In the genomic region with DNA sequence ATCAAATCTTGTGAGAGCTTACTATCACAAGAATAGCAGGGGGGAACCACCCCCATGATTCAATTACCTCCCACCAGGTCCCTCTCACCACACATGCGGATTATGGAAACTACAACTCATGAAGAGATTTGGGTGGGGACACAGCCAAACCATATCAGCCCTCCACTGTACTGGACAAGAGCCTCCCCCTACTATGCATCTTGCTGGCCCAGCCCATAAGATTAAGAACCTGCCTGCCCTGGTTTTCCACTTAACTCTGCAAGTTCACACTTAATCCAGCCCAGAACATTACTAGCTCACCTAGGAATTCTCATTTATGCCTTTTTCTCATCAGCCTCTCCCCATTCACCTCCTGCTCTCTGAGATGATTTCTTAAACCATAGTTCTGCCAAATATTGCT, we compare ENCODE assay signal across 2 cellular contexts.
TF ChIP-seq lines count a peak whose summit lies in the region.

No MANE protein-coding gene starts in this region.

TF ChIP-seq in GM23338, 12 proteins besides CTCF, POLR2A, EP300 and RAD21 (continues in another document):
- TF ChIP-seq ZNF331 (CRISPR knock-in tag; IDR thresholded peaks at IDR 0.05; ENCODE audit: low read depth) (no peak), ZNF114 (CRISPR knock-in tag; IDR thresholded peaks at IDR 0.05) (no peak), STAT1 (IDR thresholded peaks at IDR 0.05; ENCODE audit: unreplicated experiment) (no peak), NANOG (IDR thresholded peaks at IDR 0.05; ENCODE audit: borderline replicate concordance) (no peak), POLR2AphosphoS5 (IDR thresholded peaks at IDR 0.05; ENCODE audit: low read depth) (no peak), JUNB (IDR thresholded peaks at IDR 0.05; ENCODE audit: unreplicated experiment) (no peak), EZH2phosphoT487 (IDR thresholded peaks at IDR 0.05; ENCODE audit: unreplicated experiment) (no peak), CREB1 (CRISPR knock-in tag; IDR thresholded peaks at IDR 0.05; ENCODE audit: low read depth) (no peak), EZH2 (IDR thresholded peaks at IDR 0.05; ENCODE audit: low read depth, unreplicated experiment) (no peak)
- TF ChIP-seq, protein P1, sequence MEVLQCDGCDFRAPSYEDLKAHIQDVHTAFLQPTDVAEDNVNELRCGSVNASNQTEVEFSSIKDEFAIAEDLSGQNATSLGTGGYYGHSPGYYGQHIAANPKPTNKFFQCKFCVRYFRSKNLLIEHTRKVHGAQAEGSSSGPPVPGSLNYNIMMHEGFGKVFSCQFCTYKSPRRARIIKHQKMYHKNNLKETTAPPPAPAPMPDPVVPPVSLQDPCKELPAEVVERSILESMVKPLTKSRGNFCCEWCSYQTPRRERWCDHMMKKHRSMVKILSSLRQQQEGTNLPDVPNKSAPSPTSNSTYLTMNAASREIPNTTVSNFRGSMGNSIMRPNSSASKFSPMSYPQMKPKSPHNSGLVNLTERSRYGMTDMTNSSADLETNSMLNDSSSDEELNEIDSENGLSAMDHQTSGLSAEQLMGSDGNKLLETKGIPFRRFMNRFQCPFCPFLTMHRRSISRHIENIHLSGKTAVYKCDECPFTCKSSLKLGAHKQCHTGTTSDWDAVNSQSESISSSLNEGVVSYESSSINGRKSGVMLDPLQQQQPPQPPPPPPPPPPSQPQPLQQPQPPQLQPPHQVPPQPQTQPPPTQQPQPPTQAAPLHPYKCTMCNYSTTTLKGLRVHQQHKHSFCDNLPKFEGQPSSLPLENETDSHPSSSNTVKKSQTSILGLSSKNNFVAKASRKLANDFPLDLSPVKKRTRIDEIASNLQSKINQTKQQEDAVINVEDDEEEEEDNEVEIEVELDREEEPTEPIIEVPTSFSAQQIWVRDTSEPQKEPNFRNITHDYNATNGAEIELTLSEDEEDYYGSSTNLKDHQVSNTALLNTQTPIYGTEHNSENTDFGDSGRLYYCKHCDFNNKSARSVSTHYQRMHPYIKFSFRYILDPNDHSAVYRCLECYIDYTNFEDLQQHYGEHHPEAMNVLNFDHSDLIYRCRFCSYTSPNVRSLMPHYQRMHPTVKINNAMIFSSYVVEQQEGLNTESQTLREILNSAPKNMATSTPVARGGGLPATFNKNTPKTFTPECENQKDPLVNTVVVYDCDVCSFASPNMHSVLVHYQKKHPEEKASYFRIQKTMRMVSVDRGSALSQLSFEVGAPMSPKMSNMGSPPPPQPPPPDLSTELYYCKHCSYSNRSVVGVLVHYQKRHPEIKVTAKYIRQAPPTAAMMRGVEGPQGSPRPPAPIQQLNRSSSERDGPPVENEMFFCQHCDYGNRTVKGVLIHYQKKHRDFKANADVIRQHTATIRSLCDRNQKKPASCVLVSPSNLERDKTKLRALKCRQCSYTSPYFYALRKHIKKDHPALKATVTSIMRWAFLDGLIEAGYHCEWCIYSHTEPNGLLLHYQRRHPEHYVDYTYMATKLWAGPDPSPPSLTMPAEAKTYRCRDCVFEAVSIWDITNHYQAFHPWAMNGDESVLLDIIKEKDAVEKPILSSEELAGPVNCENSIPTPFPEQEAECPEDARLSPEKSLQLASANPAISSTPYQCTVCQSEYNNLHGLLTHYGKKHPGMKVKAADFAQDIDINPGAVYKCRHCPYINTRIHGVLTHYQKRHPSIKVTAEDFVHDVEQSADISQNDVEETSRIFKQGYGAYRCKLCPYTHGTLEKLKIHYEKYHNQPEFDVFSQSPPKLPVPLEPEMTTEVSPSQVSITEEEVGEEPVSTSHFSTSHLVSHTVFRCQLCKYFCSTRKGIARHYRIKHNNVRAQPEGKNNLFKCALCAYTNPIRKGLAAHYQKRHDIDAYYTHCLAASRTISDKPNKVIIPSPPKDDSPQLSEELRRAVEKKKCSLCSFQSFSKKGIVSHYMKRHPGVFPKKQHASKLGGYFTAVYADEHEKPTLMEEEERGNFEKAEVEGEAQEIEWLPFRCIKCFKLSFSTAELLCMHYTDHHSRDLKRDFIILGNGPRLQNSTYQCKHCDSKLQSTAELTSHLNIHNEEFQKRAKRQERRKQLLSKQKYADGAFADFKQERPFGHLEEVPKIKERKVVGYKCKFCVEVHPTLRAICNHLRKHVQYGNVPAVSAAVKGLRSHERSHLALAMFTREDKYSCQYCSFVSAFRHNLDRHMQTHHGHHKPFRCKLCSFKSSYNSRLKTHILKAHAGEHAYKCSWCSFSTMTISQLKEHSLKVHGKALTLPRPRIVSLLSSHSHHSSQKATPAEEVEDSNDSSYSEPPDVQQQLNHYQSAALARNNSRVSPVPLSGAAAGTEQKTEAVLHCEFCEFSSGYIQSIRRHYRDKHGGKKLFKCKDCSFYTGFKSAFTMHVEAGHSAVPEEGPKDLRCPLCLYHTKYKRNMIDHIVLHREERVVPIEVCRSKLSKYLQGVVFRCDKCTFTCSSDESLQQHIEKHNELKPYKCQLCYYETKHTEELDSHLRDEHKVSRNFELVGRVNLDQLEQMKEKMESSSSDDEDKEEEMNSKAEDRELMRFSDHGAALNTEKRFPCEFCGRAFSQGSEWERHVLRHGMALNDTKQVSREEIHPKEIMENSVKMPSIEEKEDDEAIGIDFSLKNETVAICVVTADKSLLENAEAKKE (CRISPR knock-in tag; IDR thresholded peaks at IDR 0.05) = no peak
- TF ChIP-seq, protein P2, sequence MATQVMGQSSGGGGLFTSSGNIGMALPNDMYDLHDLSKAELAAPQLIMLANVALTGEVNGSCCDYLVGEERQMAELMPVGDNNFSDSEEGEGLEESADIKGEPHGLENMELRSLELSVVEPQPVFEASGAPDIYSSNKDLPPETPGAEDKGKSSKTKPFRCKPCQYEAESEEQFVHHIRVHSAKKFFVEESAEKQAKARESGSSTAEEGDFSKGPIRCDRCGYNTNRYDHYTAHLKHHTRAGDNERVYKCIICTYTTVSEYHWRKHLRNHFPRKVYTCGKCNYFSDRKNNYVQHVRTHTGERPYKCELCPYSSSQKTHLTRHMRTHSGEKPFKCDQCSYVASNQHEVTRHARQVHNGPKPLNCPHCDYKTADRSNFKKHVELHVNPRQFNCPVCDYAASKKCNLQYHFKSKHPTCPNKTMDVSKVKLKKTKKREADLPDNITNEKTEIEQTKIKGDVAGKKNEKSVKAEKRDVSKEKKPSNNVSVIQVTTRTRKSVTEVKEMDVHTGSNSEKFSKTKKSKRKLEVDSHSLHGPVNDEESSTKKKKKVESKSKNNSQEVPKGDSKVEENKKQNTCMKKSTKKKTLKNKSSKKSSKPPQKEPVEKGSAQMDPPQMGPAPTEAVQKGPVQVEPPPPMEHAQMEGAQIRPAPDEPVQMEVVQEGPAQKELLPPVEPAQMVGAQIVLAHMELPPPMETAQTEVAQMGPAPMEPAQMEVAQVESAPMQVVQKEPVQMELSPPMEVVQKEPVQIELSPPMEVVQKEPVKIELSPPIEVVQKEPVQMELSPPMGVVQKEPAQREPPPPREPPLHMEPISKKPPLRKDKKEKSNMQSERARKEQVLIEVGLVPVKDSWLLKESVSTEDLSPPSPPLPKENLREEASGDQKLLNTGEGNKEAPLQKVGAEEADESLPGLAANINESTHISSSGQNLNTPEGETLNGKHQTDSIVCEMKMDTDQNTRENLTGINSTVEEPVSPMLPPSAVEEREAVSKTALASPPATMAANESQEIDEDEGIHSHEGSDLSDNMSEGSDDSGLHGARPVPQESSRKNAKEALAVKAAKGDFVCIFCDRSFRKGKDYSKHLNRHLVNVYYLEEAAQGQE (IDR thresholded peaks at IDR 0.05; ENCODE audit: unreplicated experiment) = no peak

TF ChIP-seq in K562, 482 proteins besides CTCF, POLR2A, EP300 and RAD21:
- TF ChIP-seq, protein P3, sequence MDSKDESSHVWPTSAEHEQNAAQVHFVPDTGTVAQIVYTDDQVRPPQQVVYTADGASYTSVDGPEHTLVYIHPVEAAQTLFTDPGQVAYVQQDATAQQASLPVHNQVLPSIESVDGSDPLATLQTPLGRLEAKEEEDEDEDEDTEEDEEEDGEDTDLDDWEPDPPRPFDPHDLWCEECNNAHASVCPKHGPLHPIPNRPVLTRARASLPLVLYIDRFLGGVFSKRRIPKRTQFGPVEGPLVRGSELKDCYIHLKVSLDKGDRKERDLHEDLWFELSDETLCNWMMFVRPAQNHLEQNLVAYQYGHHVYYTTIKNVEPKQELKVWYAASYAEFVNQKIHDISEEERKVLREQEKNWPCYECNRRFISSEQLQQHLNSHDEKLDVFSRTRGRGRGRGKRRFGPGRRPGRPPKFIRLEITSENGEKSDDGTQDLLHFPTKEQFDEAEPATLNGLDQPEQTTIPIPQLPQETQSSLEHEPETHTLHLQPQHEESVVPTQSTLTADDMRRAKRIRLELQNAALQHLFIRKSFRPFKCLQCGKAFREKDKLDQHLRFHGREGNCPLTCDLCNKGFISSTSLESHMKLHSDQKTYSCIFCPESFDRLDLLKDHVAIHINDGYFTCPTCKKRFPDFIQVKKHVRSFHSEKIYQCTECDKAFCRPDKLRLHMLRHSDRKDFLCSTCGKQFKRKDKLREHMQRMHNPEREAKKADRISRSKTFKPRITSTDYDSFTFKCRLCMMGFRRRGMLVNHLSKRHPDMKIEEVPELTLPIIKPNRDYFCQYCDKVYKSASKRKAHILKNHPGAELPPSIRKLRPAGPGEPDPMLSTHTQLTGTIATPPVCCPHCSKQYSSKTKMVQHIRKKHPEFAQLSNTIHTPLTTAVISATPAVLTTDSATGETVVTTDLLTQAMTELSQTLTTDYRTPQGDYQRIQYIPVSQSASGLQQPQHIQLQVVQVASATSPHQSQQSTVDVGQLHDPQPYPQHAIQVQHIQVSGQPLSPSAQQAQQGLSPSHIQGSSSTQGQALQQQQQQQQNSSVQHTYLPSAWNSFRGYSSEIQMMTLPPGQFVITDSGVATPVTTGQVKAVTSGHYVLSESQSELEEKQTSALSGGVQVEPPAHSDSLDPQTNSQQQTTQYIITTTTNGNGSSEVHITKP (IDR thresholded peaks at IDR 0.05; ENCODE audit: partially characterized antibody) = peak; percentile 33
- TF ChIP-seq, protein P4, sequence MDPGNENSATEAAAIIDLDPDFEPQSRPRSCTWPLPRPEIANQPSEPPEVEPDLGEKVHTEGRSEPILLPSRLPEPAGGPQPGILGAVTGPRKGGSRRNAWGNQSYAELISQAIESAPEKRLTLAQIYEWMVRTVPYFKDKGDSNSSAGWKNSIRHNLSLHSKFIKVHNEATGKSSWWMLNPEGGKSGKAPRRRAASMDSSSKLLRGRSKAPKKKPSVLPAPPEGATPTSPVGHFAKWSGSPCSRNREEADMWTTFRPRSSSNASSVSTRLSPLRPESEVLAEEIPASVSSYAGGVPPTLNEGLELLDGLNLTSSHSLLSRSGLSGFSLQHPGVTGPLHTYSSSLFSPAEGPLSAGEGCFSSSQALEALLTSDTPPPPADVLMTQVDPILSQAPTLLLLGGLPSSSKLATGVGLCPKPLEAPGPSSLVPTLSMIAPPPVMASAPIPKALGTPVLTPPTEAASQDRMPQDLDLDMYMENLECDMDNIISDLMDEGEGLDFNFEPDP (CRISPR knock-in tag; IDR thresholded peaks at IDR 0.05) = no peak
TF ChIP-seq in K562: peak in this region for 1.
